ENCODE assay signal across 8 cellular contexts in genomic region chr18:59918320-59918755, GRCh38.
DNase-seq lines count a peak whose midpoint lies in the region; ATAC-seq lines count a peak whose summit lies in the region.

No MANE protein-coding gene starts in this region.

- no peak overlapping the region for H3K9ac ChIP-seq in mucosa of rectum (ENCODE audit: low read depth in 1 of 2, low read length in 2 of 2)

- peaks cover 0 to 2% of the 10 kb centered on the region in 2 donors for H3K4me1 ChIP-seq in mucosa of rectum (ENCODE audit: control insufficient read depth in 2 of 2, insufficient read depth in 2 of 2, low read length in 2 of 2)

- H3K4me3 ChIP-seq in mucosa of rectum (ENCODE audit: low read length in 2 of 2), result peak overlapping the region; percentile 53 to 57

- H3K9me3 ChIP-seq in mucosa of rectum (ENCODE audit: control insufficient read depth in 2 of 2, low read length in 2 of 2), result no peaks in the 10 kb centered on the region

- H3K27ac ChIP-seq in mucosa of rectum (ENCODE audit: low read depth in 2 of 2, low read length in 2 of 2), result no peak overlapping the region

- H3K27me3 ChIP-seq in mucosa of rectum (ENCODE audit: control insufficient read depth in 2 of 2, insufficient read depth in 2 of 2, low read length in 2 of 2), result no peaks in the 10 kb centered on the region

- peak; percentile 90 for DNase-seq in DMS53 treated with DMSO at 0.1 percent for 48 hours (lab: John Stamatoyannopoulos, UW; ENCODE audit: unreplicated experiment)
- peak; percentile 68 for DNase-seq in NCI-H446 treated with DMSO at 0.1 percent for 48 hours (lab: John Stamatoyannopoulos, UW)
- peak; percentile 69 for DNase-seq in astrocyte of the hippocampus (ENCODE audit: low read depth, low spot score)
- no peak for DNase-seq in middle frontal gyrus (ENCODE audit: extremely low spot score, low spot score)
- DNase-seq in DMS114 treated with DMSO at 0.1 percent for 48 hours (lab: John Stamatoyannopoulos, UW; ENCODE audit: unreplicated experiment), result no peak

- ATAC-seq in GM19351 (IDR thresholded peaks at IDR 0.05; ENCODE audit: unreplicated experiment), result peak; percentile 48
- peak; percentile 46 for ATAC-seq in HG03342 (IDR thresholded peaks at IDR 0.05; ENCODE audit: unreplicated experiment)

- no peaks in the 10 kb centered on the region for H3K36me3 ChIP-seq in mucosa of rectum (ENCODE audit: control insufficient read depth in 2 of 2, insufficient read depth in 2 of 2, low read length in 2 of 2)

Comparison
In these comparisons a context has a peak if more than half of its experiments do, and no peak if none do; other contexts are left out.
1. DNase-seq: peak in DMS53 treated with DMSO at 0.1 percent for 48 hours (single experiment), NCI-H446 treated with DMSO at 0.1 percent for 48 hours (single experiment) and astrocyte of the hippocampus (single experiment); none in middle frontal gyrus (single experiment) and DMS114 treated with DMSO at 0.1 percent for 48 hours (single experiment).